16 cellular contexts compared by ENCODE assay signal in genomic region chr17:59094921-59095530, GRCh38. TPM values are rescaled to one million over a fixed set of nuclear protein-coding genes. Genes with fewer than 3 reads are reported as not detected.
A peak's percentile ranks its signal among the peaks of the same experiment; 100 is the strongest.
DNase-seq lines count a peak whose midpoint lies in the region; ATAC-seq, FAIRE-seq and TF ChIP-seq lines count a peak whose summit lies in the region.
"Had no signal": no experiment of that assay in that cellular context is flagged by ENCODE, and none has a peak within 500 bp of the region (broad histone marks: within the 10 kb centered on the region; RNA-seq: fewer than 3 reads in every experiment).

No MANE protein-coding gene starts in this region.

- H3K36me3 ChIP-seq in Panc1 (ENCODE audit: control insufficient read depth, insufficient read depth, low read length): peaks cover 2% of the 10 kb centered on the region; the same call in 1 of the 2 replicates
- H3K36me3 ChIP-seq: right atrium auricular region had no signal

- H3K27me3 Mint-ChIP-seq in chondrocyte (ENCODE audit: low read depth): no peaks in the 10 kb centered on the region
- no peaks in the 10 kb centered on the region for H3K27me3 Mint-ChIP-seq in nephron progenitor cell (ENCODE audit: low read depth, poor library complexity)
- H3K27me3 Mint-ChIP-seq: stimulated activated naive CD8-positive, alpha-beta T cell treated with anti-CD3 and anti-CD28 coated beads, Interleukin-15, Interleukin-2, amounts not matched to agents 100 ng/mL and 50 ng/mL, for 24 hours had no signal

- no peaks in the 10 kb centered on the region for H3K9me3 ChIP-seq in Panc1 (ENCODE audit: control insufficient read depth, insufficient read depth, low read depth, low read length)

- in situ Hi-C loops in Panc1 (cut with HindIII; ENCODE audit: low pct_unique_long_range_greater_than_20kb, low sequenced_read_pairs): no loop called here

- BruUV-seq in Panc1 (replicated peaks; lab: Mats Ljungman, UMichigan): no TSS peak

- peaks cover 24% of the 10 kb centered on the region for H3K4me1 ChIP-seq in Panc1 (ENCODE audit: control insufficient read depth, insufficient read depth, low read length)

- no peak overlapping the region for H3K4me3 Mint-ChIP-seq in chondrocyte (ENCODE audit: unreplicated experiment)
- no peak overlapping the region for H3K4me3 Mint-ChIP-seq in nephron progenitor cell
- H3K4me3 Mint-ChIP-seq: activated naive CD4-positive, alpha-beta T cell treated with anti-CD3 and anti-CD28 coated beads for 36 hours; stimulated activated naive CD8-positive, alpha-beta T cell treated with anti-CD3 and anti-CD28 coated beads, Interleukin-15, Interleukin-2, amounts not matched to agents 100 ng/mL and 50 ng/mL, for 24 hours had no signal

- FAIRE-seq in GM19239 (lab: Jason Lieb, UNC): no peak
- FAIRE-seq: D721Med, G401.6 had no signal

- DNase-seq in Daoy (ENCODE audit: low read depth): peak; percentile 9
- no peak for DNase-seq in Panc1 (ENCODE audit: low read depth, low spot score)
- DNase-seq in chondrocyte (ENCODE audit: low spot score): no peak
- peak; percentile 6 for DNase-seq in nephron progenitor cell
- no peak for DNase-seq in GM19239 (ENCODE audit: insufficient read length, low spot score)
- no peak for DNase-seq in NCI-H510A (lab: John Stamatoyannopoulos, UW)
- no peak for DNase-seq in CD1c-positive myeloid dendritic cell (ENCODE audit: extremely low spot score)
- DNase-seq: activated naive CD4-positive, alpha-beta T cell treated with anti-CD3 and anti-CD28 coated beads for 36 hours; foreskin melanocyte; NCI-H2171; OCI-M1 had no signal

- CTCF ChIA-PET in Panc1 (lab: Charles Lee): no interaction called here

- H3K4me3 ChIP-seq in Panc1 (ENCODE audit: low read depth in 2 of 2, low read length in 2 of 2): no peak overlapping the region
- H3K4me3 ChIP-seq: coronary artery, right atrium auricular region had no signal

- H3K4me1 Mint-ChIP-seq in chondrocyte (ENCODE audit: low read depth) (peaks cover 50% of the 10 kb centered on the region), nephron progenitor cell (peaks cover 25% of the 10 kb centered on the region)

- H3K36me3 Mint-ChIP-seq in chondrocyte (ENCODE audit: low read depth): peaks cover 13% of the 10 kb centered on the region
- H3K36me3 Mint-ChIP-seq in nephron progenitor cell (ENCODE audit: low read depth): peaks cover 35% of the 10 kb centered on the region

- no peaks in the 10 kb centered on the region for H3K27me3 ChIP-seq in Panc1 (ENCODE audit: control insufficient read depth, insufficient read depth, low read length)
- H3K27me3 ChIP-seq: right atrium auricular region had no signal

- intact Hi-C loops in Panc1 (cut with micrococcal nuclease; ENCODE audit: unreplicated experiment): no loop called here

- H3K9me3 Mint-ChIP-seq in chondrocyte (ENCODE audit: low read depth) (peaks cover 4% of the 10 kb centered on the region), nephron progenitor cell (peaks cover 26% of the 10 kb centered on the region)
- H3K9me3 Mint-ChIP-seq: activated naive CD4-positive, alpha-beta T cell treated with anti-CD3 and anti-CD28 coated beads for 36 hours; stimulated activated naive CD8-positive, alpha-beta T cell treated with anti-CD3 and anti-CD28 coated beads, Interleukin-15, Interleukin-2, amounts not matched to agents 100 ng/mL and 50 ng/mL, for 24 hours had no signal

- peak overlapping the region; percentile 96 for H3K27ac Mint-ChIP-seq in chondrocyte (ENCODE audit: unreplicated experiment)
- no peak overlapping the region for H3K27ac Mint-ChIP-seq in nephron progenitor cell
- H3K27ac Mint-ChIP-seq: activated naive CD4-positive, alpha-beta T cell treated with anti-CD3 and anti-CD28 coated beads for 36 hours; stimulated activated naive CD8-positive, alpha-beta T cell treated with anti-CD3 and anti-CD28 coated beads, Interleukin-15, Interleukin-2, amounts not matched to agents 100 ng/mL and 50 ng/mL, for 24 hours had no signal

- POLR2A ChIA-PET in Panc1 (lab: Charles Lee): no interaction called here

- ATAC-seq in Panc1: peak; percentile 35; the same call in 1 of the 2 replicates

- TF ChIP-seq CTCF in Panc1 (IDR thresholded peaks at IDR 0.05) (no peak), chondrocyte (IDR thresholded peaks at IDR 0.05) (no peak), nephron progenitor cell (IDR thresholded peaks at IDR 0.05) (no peak)

- H3K27ac ChIP-seq in Panc1 (ENCODE audit: low read length): peak overlapping the region; percentile 73
- H3K27ac ChIP-seq: coronary artery, right atrium auricular region had no signal

RNA-seq across cellular contexts. Expression of gene TRIM37, which starts 11.7 kb away (rescaled TPM):
- total RNA-seq in Daoy (2014; rRNA removed; shearing (Covaris generic)): 16.6 and 20.9 TPM in 2 replicates
- total RNA-seq in Panc1 (2021; ENCODE audit: unreplicated experiment) (43.3 TPM), chondrocyte (31.9 to 43.9 TPM (median 38.7 TPM) in 3 replicates)
- polyA plus RNA-seq in Panc1 (2012; ENCODE audit: insufficient read length): 19.0 TPM

RNA-seq across cellular contexts. Expression of gene SKA2, which starts 60.0 kb away (rescaled TPM):
- 110 and 118 TPM in 2 replicates for total RNA-seq in Daoy (2014; rRNA removed; shearing (Covaris generic))
- total RNA-seq in Panc1 (2021; ENCODE audit: unreplicated experiment) (30.3 TPM), chondrocyte (32.2 to 51.5 TPM (median 46.2 TPM) in 3 replicates)
- 9.2 TPM for polyA plus RNA-seq in Panc1 (2012; ENCODE audit: insufficient read length)

Comparison
In these comparisons a context has a peak if more than half of its experiments do, and no peak if none do; other contexts are left out.
1. DNase-seq: peak in Daoy (single experiment) and nephron progenitor cell (single experiment); none in Panc1 (single experiment), chondrocyte (single experiment), GM19239 (single experiment), NCI-H510A (single experiment) and CD1c-positive myeloid dendritic cell (single experiment).